In the genomic region with DNA sequence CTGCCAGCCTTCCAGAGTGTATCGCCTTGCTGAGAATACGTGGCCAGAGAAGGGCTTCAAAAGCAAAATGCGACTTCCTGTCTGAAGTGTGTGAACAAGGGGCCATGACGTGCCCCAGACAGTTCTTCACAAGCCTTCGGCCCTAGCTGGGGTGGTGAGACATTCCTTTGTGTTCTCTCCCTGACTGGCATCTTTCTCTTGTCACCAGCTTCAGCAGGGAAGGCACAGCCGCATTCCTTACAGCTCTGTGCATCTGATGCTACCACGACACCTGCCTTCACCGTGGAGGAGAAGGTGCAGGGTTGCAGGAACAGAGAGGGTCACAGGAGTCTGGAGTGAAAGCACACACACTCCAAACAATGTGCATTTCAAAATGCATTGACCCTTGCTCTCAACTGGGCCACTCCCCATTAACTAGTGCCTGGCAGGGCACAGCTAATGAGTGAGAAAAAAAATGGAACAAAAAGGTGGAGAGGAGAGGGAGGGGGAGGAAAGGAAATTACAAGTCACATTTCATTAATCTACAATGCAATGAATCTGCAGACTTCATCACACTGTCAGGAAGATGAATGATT, we compare ENCODE assay signal across 12 cellular contexts.
"Had no signal": no experiment of that assay in that cellular context is flagged by ENCODE, and none has a peak within 500 bp of the region (broad histone marks: within the 10 kb centered on the region; RNA-seq: fewer than 3 reads in every experiment).

No MANE protein-coding gene starts in this region.

- H3K4me1 ChIP-seq: pancreas, right atrium auricular region, tibial nerve had no signal

- H3K27ac Mint-ChIP-seq: activated naive CD8-positive, alpha-beta T cell treated with anti-CD3 and anti-CD28 coated beads, Interleukin-2, amount 10 ng/mL, durations not matched to agents 7 days and 5 days; immature natural killer cell; nephron; stimulated activated naive B cell treated with anti-CD40 and anti-IgM and Interleukin-4, amounts not matched to agents 10 μg/mL and 1 μg/mL and 100 μg/mL, for 72 hours had no signal

- H3K36me3 Mint-ChIP-seq: activated naive CD8-positive, alpha-beta T cell treated with anti-CD3 and anti-CD28 coated beads, Interleukin-2, amount 10 ng/mL, durations not matched to agents 7 days and 5 days; immature natural killer cell; stimulated activated naive B cell treated with anti-CD40 and anti-IgM and Interleukin-4, amounts not matched to agents 10 μg/mL and 1 μg/mL and 100 μg/mL, for 72 hours had no signal

- ATAC-seq: esophagus mucosa; left lobe of liver; pancreas; stimulated activated naive B cell treated with anti-CD40 and anti-IgM and Interleukin-4, amounts not matched to agents 10 μg/mL and 1 μg/mL and 100 μg/mL, for 72 hours had no signal

- H3K27ac ChIP-seq: pancreas, right atrium auricular region, tibial nerve had no signal

- H3K4me1 Mint-ChIP-seq: activated naive CD8-positive, alpha-beta T cell treated with anti-CD3 and anti-CD28 coated beads, Interleukin-2, amount 10 ng/mL, durations not matched to agents 7 days and 5 days; immature natural killer cell; stimulated activated naive B cell treated with anti-CD40 and anti-IgM and Interleukin-4, amounts not matched to agents 10 μg/mL and 1 μg/mL and 100 μg/mL, for 72 hours had no signal

- H3K9me3 ChIP-seq: pancreas, right atrium auricular region, tibial nerve had no signal

- DNase-seq: activated CD4-positive, alpha-beta T cell treated with anti-CD3 and anti-CD28 coated beads for 1 hour; activated CD4-positive, alpha-beta T cell treated with anti-CD3 and anti-CD28 coated beads, Interleukin-2, amount 50 U/mL, for 48 hours; activated naive CD8-positive, alpha-beta T cell treated with anti-CD3 and anti-CD28 coated beads, Interleukin-2, amount 10 ng/mL, durations not matched to agents 7 days and 5 days; immature natural killer cell; mammary epithelial cell; pancreas; stimulated activated naive B cell treated with anti-CD40 and anti-IgM and Interleukin-4, amounts not matched to agents 10 μg/mL and 1 μg/mL and 100 μg/mL, for 72 hours had no signal

- H3K4me3 Mint-ChIP-seq: activated naive CD8-positive, alpha-beta T cell treated with anti-CD3 and anti-CD28 coated beads, Interleukin-2, amount 10 ng/mL, durations not matched to agents 7 days and 5 days; immature natural killer cell; nephron; stimulated activated naive B cell treated with anti-CD40 and anti-IgM and Interleukin-4, amounts not matched to agents 10 μg/mL and 1 μg/mL and 100 μg/mL, for 72 hours had no signal

- H3K27me3 ChIP-seq: right atrium auricular region, tibial nerve had no signal

- H3K36me3 ChIP-seq: pancreas, right atrium auricular region had no signal

- H3K9me3 Mint-ChIP-seq: activated naive CD8-positive, alpha-beta T cell treated with anti-CD3 and anti-CD28 coated beads, Interleukin-2, amount 10 ng/mL, durations not matched to agents 7 days and 5 days; nephron; stimulated activated naive B cell treated with anti-CD40 and anti-IgM and Interleukin-4, amounts not matched to agents 10 μg/mL and 1 μg/mL and 100 μg/mL, for 72 hours had no signal

- H3K4me3 ChIP-seq: pancreas, right atrium auricular region, tibial nerve had no signal
